In the genomic region with DNA sequence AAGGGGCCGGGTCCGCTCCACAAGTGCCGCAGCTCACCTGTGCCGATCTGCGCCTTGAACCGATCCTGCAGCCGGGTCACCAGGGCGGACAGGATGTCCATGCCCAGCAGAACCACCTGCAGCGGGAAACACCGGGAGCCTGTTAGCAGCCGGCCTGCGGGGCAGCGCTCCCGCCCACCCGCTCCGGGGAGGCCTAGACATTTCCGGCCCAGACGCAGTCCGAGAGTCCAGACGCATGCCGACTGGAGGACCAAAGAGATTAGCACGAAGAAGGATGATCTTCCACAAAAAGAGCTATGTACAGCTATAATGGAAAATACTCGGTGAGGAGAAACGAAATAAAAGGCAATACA, we compare ENCODE assay signal across 1 cellular context.
A peak's percentile ranks its signal among the peaks of the same experiment; 100 is the strongest.
TF ChIP-seq lines count a peak whose summit lies in the region.

No MANE protein-coding gene starts in this region.

TF ChIP-seq in HepG2, 621 proteins besides CTCF, POLR2A, EP300 and RAD21 (continued from another document and continues in another):
- TF ChIP-seq, protein P1, sequence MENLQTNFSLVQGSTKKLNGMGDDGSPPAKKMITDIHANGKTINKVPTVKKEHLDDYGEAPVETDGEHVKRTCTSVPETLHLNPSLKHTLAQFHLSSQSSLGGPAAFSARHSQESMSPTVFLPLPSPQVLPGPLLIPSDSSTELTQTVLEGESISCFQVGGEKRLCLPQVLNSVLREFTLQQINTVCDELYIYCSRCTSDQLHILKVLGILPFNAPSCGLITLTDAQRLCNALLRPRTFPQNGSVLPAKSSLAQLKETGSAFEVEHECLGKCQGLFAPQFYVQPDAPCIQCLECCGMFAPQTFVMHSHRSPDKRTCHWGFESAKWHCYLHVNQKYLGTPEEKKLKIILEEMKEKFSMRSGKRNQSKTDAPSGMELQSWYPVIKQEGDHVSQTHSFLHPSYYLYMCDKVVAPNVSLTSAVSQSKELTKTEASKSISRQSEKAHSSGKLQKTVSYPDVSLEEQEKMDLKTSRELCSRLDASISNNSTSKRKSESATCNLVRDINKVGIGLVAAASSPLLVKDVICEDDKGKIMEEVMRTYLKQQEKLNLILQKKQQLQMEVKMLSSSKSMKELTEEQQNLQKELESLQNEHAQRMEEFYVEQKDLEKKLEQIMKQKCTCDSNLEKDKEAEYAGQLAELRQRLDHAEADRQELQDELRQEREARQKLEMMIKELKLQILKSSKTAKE (CRISPR knock-in tag; IDR thresholded peaks at IDR 0.05; ENCODE audit: borderline replicate concordance) = peak; percentile 59; the same call in 1 of the 2 replicates
- peak; percentile 45; the same call in 1 of the 2 replicates for TF ChIP-seq ZNF230 (CRISPR knock-in tag; IDR thresholded peaks at IDR 0.05)
- no peak for TF ChIP-seq ZNF816 (CRISPR knock-in tag; IDR thresholded peaks at IDR 0.05; ENCODE audit: borderline replicate concordance)
- no peak for TF ChIP-seq LCORL (IDR thresholded peaks at IDR 0.05)
- TF ChIP-seq LCORL (CRISPR knock-in tag; IDR thresholded peaks at IDR 0.05) = peak; percentile 54
- no peak for TF ChIP-seq ZNF274 (CRISPR knock-in tag; IDR thresholded peaks at IDR 0.05)
- no peak for TF ChIP-seq CEBPB (IDR thresholded peaks at IDR 0.05; ENCODE audit: borderline replicate concordance, low read depth, low read length)
- peak; percentile 66; the same call in 1 of the 2 replicates for TF ChIP-seq RFXAP (CRISPR knock-in tag; IDR thresholded peaks at IDR 0.05; ENCODE audit: borderline replicate concordance)
- no peak for TF ChIP-seq GTF3A (CRISPR knock-in tag; conservative IDR thresholded peaks at IDR 0.05)
- TF ChIP-seq, protein P2, sequence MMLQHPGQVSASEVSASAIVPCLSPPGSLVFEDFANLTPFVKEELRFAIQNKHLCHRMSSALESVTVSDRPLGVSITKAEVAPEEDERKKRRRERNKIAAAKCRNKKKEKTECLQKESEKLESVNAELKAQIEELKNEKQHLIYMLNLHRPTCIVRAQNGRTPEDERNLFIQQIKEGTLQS (CRISPR knock-in tag; IDR thresholded peaks at IDR 0.05) = no peak
- no peak for TF ChIP-seq POLR2G (IDR thresholded peaks at IDR 0.05; ENCODE audit: low read depth, low read length)
- no peak for TF ChIP-seq ZFYVE20 (CRISPR knock-in tag; IDR thresholded peaks at IDR 0.05; ENCODE audit: borderline replicate concordance, low read depth)
- TF ChIP-seq DNMT3B (CRISPR knock-in tag; conservative IDR thresholded peaks at IDR 0.05) = no peak; the same call in 1 of the 2 replicates
- peak; percentile 90 for TF ChIP-seq HNRNPK (IDR thresholded peaks at IDR 0.05; ENCODE audit: low read depth, low read length, poor library complexity, severe bottlenecking)
- TF ChIP-seq XBP1 (CRISPR knock-in tag; IDR thresholded peaks at IDR 0.05) = no peak
- TF ChIP-seq ZNF224 (CRISPR knock-in tag; IDR thresholded peaks at IDR 0.05) = 0 out of 2 replicates have a peak, but pooled peaks have one; percentile 20
- no peak for TF ChIP-seq NR3C1 (CRISPR knock-in tag; IDR thresholded peaks at IDR 0.05)
- peak; percentile 82; the same call in 1 of the 2 replicates for TF ChIP-seq CHCHD3 (CRISPR knock-in tag; IDR thresholded peaks at IDR 0.05)
- TF ChIP-seq ZNF20 (CRISPR knock-in tag; IDR thresholded peaks at IDR 0.05) = 0 out of 2 replicates have a peak, but pooled peaks have one; percentile 10
- 0 out of 2 replicates have a peak, but pooled peaks have one; percentile 17 for TF ChIP-seq FIP1L1 (IDR thresholded peaks at IDR 0.05; ENCODE audit: borderline replicate concordance, insufficient read depth, low read depth, low read length)
- TF ChIP-seq SP4 (CRISPR knock-in tag; IDR thresholded peaks at IDR 0.05) = no peak; the same call in 1 of the 2 replicates
- no peak for TF ChIP-seq DR1 (CRISPR knock-in tag; IDR thresholded peaks at IDR 0.05)
- TF ChIP-seq RBM39 (IDR thresholded peaks at IDR 0.05; ENCODE audit: low read depth, low read length, poor library complexity, severe bottlenecking) = peak; percentile 90
- TF ChIP-seq ZBTB42 (CRISPR knock-in tag; IDR thresholded peaks at IDR 0.05) = no peak
- TF ChIP-seq ZNF781 (CRISPR knock-in tag; IDR thresholded peaks at IDR 0.05; ENCODE audit: borderline replicate concordance, not compliant biosample characterization) = no peak
- TF ChIP-seq, protein P3, sequence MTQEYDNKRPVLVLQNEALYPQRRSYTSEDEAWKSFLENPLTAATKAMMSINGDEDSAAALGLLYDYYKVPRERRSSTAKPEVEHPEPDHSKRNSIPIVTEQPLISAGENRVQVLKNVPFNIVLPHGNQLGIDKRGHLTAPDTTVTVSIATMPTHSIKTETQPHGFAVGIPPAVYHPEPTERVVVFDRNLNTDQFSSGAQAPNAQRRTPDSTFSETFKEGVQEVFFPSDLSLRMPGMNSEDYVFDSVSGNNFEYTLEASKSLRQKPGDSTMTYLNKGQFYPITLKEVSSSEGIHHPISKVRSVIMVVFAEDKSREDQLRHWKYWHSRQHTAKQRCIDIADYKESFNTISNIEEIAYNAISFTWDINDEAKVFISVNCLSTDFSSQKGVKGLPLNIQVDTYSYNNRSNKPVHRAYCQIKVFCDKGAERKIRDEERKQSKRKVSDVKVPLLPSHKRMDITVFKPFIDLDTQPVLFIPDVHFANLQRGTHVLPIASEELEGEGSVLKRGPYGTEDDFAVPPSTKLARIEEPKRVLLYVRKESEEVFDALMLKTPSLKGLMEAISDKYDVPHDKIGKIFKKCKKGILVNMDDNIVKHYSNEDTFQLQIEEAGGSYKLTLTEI (CRISPR knock-in tag; conservative IDR thresholded peaks at IDR 0.05) = no peak
- TF ChIP-seq ZSCAN21 (CRISPR knock-in tag; IDR thresholded peaks at IDR 0.05; ENCODE audit: borderline replicate concordance) = peak; percentile 55; the same call in 1 of the 2 replicates
- peak; percentile 61; the same call in 1 of the 2 replicates for TF ChIP-seq NKX3-1 (CRISPR knock-in tag; IDR thresholded peaks at IDR 0.05)
- no peak for TF ChIP-seq ZNF569 (CRISPR knock-in tag; IDR thresholded peaks at IDR 0.05; ENCODE audit: borderline replicate concordance)
- no peak for TF ChIP-seq CCDC6 (CRISPR knock-in tag; IDR thresholded peaks at IDR 0.05)
- TF ChIP-seq ASH2L (IDR thresholded peaks at IDR 0.05; ENCODE audit: insufficient read length, low read depth, low read length) = peak; percentile 92
- TF ChIP-seq ZNF879 (CRISPR knock-in tag; IDR thresholded peaks at IDR 0.05) = no peak
- TF ChIP-seq SALL2 (CRISPR knock-in tag; IDR thresholded peaks at IDR 0.05) = peak; percentile 38; the same call in 1 of the 2 replicates
- TF ChIP-seq, protein P4, sequence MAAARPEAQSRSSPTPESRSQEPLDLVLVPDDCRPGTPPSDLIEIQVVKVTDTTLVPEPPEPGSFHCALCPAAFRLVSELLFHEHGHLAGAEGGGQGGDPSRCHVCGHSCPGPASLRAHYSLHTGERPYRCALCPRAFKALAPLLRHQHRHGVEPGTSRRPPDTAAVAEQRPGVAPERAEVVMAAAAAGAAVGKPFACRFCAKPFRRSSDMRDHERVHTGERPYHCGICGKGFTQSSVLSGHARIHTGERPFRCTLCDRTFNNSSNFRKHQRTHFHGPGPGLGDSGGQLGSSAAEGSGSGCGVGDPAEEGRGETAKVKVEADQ (CRISPR knock-in tag; IDR thresholded peaks at IDR 0.05; ENCODE audit: borderline replicate concordance) = no peak
- no peak for TF ChIP-seq ZNF543 (CRISPR knock-in tag; IDR thresholded peaks at IDR 0.05)
- TF ChIP-seq, protein P5, sequence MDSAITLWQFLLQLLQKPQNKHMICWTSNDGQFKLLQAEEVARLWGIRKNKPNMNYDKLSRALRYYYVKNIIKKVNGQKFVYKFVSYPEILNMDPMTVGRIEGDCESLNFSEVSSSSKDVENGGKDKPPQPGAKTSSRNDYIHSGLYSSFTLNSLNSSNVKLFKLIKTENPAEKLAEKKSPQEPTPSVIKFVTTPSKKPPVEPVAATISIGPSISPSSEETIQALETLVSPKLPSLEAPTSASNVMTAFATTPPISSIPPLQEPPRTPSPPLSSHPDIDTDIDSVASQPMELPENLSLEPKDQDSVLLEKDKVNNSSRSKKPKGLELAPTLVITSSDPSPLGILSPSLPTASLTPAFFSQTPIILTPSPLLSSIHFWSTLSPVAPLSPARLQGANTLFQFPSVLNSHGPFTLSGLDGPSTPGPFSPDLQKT (CRISPR knock-in tag; IDR thresholded peaks at IDR 0.05; ENCODE audit: borderline replicate concordance) = no peak; the same call in 1 of the 2 replicates
- TF ChIP-seq, protein P6, sequence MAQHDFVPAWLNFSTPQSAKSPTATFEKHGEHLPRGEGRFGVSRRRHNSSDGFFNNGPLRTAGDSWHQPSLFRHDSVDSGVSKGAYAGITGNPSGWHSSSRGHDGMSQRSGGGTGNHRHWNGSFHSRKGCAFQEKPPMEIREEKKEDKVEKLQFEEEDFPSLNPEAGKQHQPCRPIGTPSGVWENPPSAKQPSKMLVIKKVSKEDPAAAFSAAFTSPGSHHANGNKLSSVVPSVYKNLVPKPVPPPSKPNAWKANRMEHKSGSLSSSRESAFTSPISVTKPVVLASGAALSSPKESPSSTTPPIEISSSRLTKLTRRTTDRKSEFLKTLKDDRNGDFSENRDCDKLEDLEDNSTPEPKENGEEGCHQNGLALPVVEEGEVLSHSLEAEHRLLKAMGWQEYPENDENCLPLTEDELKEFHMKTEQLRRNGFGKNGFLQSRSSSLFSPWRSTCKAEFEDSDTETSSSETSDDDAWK (CRISPR knock-in tag; IDR thresholded peaks at IDR 0.05) = no peak
- TF ChIP-seq TGIF2 (CRISPR knock-in tag; IDR thresholded peaks at IDR 0.05) = peak; percentile 16; the same call in 1 of the 2 replicates
- peak; percentile 92 for TF ChIP-seq ZNF670 (CRISPR knock-in tag; IDR thresholded peaks at IDR 0.05; ENCODE audit: borderline replicate concordance)
- TF ChIP-seq SP1 (IDR thresholded peaks at IDR 0.05) = no peak
- peak; percentile 68 for TF ChIP-seq SP1 (CRISPR knock-in tag; IDR thresholded peaks at IDR 0.05)
- peak; percentile 65 for TF ChIP-seq HNF4A (CRISPR knock-in tag; IDR thresholded peaks at IDR 0.05)
- no peak for TF ChIP-seq ZNF589 (CRISPR knock-in tag; conservative IDR thresholded peaks at IDR 0.05)
- TF ChIP-seq, protein P7, sequence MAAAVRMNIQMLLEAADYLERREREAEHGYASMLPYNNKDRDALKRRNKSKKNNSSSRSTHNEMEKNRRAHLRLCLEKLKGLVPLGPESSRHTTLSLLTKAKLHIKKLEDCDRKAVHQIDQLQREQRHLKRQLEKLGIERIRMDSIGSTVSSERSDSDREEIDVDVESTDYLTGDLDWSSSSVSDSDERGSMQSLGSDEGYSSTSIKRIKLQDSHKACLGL (CRISPR knock-in tag; IDR thresholded peaks at IDR 0.05) = peak; percentile 87
- peak; percentile 35 for TF ChIP-seq HOXA3 (CRISPR knock-in tag; IDR thresholded peaks at IDR 0.05)
- no peak for TF ChIP-seq NFIB (CRISPR knock-in tag; IDR thresholded peaks at IDR 0.05; ENCODE audit: borderline replicate concordance)
- peak; percentile 70; the same call in 1 of the 3 replicates for TF ChIP-seq MXI1 (IDR thresholded peaks at IDR 0.05; ENCODE audit: borderline replicate concordance, low read depth, low read length)
- TF ChIP-seq ZKSCAN8 (CRISPR knock-in tag; IDR thresholded peaks at IDR 0.05; ENCODE audit: borderline replicate concordance) = no peak
- TF ChIP-seq FOXO1 (CRISPR knock-in tag; IDR thresholded peaks at IDR 0.05) = peak; percentile 51
- TF ChIP-seq GTF2F1 (IDR thresholded peaks at IDR 0.05; ENCODE audit: low read length) = no peak
- no peak for TF ChIP-seq ZNF17 (CRISPR knock-in tag; IDR thresholded peaks at IDR 0.05)
- TF ChIP-seq, protein P8, sequence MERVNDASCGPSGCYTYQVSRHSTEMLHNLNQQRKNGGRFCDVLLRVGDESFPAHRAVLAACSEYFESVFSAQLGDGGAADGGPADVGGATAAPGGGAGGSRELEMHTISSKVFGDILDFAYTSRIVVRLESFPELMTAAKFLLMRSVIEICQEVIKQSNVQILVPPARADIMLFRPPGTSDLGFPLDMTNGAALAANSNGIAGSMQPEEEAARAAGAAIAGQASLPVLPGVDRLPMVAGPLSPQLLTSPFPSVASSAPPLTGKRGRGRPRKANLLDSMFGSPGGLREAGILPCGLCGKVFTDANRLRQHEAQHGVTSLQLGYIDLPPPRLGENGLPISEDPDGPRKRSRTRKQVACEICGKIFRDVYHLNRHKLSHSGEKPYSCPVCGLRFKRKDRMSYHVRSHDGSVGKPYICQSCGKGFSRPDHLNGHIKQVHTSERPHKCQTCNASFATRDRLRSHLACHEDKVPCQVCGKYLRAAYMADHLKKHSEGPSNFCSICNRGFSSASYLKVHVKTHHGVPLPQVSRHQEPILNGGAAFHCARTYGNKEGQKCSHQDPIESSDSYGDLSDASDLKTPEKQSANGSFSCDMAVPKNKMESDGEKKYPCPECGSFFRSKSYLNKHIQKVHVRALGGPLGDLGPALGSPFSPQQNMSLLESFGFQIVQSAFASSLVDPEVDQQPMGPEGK (CRISPR knock-in tag; IDR thresholded peaks at IDR 0.05) = peak; percentile 78
- TF ChIP-seq, protein P9, sequence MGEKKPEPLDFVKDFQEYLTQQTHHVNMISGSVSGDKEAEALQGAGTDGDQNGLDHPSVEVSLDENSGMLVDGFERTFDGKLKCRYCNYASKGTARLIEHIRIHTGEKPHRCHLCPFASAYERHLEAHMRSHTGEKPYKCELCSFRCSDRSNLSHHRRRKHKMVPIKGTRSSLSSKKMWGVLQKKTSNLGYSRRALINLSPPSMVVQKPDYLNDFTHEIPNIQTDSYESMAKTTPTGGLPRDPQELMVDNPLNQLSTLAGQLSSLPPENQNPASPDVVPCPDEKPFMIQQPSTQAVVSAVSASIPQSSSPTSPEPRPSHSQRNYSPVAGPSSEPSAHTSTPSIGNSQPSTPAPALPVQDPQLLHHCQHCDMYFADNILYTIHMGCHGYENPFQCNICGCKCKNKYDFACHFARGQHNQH (CRISPR knock-in tag; IDR thresholded peaks at IDR 0.05) = peak; percentile 13; the same call in 1 of the 2 replicates
- TF ChIP-seq, protein P10, sequence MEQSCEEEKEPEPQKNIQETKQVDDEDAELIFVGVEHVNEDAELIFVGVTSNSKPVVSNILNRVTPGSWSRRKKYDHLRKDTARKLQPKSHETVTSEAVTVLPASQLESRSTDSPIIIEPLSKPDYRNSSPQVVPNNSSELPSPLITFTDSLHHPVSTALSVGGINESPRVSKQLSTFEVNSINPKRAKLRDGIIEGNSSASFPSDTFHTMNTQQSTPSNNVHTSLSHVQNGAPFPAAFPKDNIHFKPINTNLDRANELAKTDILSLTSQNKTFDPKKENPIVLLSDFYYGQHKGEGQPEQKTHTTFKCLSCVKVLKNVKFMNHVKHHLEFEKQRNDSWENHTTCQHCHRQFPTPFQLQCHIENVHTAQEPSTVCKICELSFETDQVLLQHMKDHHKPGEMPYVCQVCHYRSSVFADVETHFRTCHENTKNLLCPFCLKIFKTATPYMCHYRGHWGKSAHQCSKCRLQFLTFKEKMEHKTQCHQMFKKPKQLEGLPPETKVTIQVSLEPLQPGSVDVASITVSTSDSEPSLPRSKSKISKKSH (CRISPR knock-in tag; IDR thresholded peaks at IDR 0.05; ENCODE audit: borderline replicate concordance) = peak; percentile 51; the same call in 1 of the 2 replicates
- peak; percentile 45; the same call in 1 of the 2 replicates for TF ChIP-seq NFYB (CRISPR knock-in tag; IDR thresholded peaks at IDR 0.05)
- TF ChIP-seq, protein P11, sequence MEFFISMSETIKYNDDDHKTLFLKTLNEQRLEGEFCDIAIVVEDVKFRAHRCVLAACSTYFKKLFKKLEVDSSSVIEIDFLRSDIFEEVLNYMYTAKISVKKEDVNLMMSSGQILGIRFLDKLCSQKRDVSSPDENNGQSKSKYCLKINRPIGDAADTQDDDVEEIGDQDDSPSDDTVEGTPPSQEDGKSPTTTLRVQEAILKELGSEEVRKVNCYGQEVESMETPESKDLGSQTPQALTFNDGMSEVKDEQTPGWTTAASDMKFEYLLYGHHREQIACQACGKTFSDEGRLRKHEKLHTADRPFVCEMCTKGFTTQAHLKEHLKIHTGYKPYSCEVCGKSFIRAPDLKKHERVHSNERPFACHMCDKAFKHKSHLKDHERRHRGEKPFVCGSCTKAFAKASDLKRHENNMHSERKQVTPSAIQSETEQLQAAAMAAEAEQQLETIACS (CRISPR knock-in tag; IDR thresholded peaks at IDR 0.05) = no peak
- TF ChIP-seq ZBTB7A (CRISPR knock-in tag; IDR thresholded peaks at IDR 0.05) = peak; percentile 74; the same call in 1 of the 2 replicates
